ENCODE assay signal across 19 cellular contexts in genomic region chr1:185420588-185421081, GRCh38.
DNase-seq lines count a peak whose midpoint lies in the region; ATAC-seq, FAIRE-seq and TF ChIP-seq lines count a peak whose summit lies in the region.
"Had no signal": no experiment of that assay in that cellular context is flagged by ENCODE, and none has a peak within 500 bp of the region (broad histone marks: within the 10 kb centered on the region; RNA-seq: fewer than 3 reads in every experiment).

No MANE protein-coding gene starts in this region.

- H4K20me1 ChIP-seq in HepG2 (ENCODE audit: insufficient read depth, low read length) = no peaks in the 10 kb centered on the region

- ATAC-seq in right lobe of liver (peak; percentile 56 to 62 (median 58)), HepG2 (no peak), T-cell (replicated peaks in 1 of 4) (peak; percentile 65 to 89 (median 71))
- ATAC-seq: sciatic nerve had no signal

- no peaks in the 10 kb centered on the region for H3K36me3 Mint-ChIP-seq in T-cell
- H3K36me3 Mint-ChIP-seq in immature natural killer cell = peaks cover 0 to 3% (median 2%) of the 10 kb centered on the region in 3 donors

- H3K27me3 Mint-ChIP-seq in T-cell = no peaks in the 10 kb centered on the region
- H3K27me3 Mint-ChIP-seq in immature natural killer cell (ENCODE audit: low read depth in 3 of 3) = peaks cover 3 to 8% (median 5%) of the 10 kb centered on the region in 3 donors

- POLR2A ChIA-PET in HepG2 (lab: Yijun Ruan, JAX) = no interaction called here
- POLR2A ChIA-PET in T-cell (lab: Charles Lee) = interaction anchor here in 1 of 2 donors (0.6 to 1.0 kb wide), 2 partner anchors 105 to 146 kb away, joined by 3 to 5 read pairs; no protein-coding TSS in a partner anchor

- TF ChIP-seq RAD21 in HepG2 (CRISPR knock-in tag; IDR thresholded peaks at IDR 0.05) = no peak

- no TSS peak for BruUV-seq in HepG2 (replicated peaks; lab: Mats Ljungman, UMichigan)

- H3K27ac Mint-ChIP-seq in T-cell (peak overlapping the region; percentile 24 to 53), immature natural killer cell (peak overlapping the region; percentile 87 to 98 (median 95))
- H3K27ac Mint-ChIP-seq: B cell had no signal

- no peak overlapping the region for H2AFZ ChIP-seq in HepG2 (ENCODE audit: low read length)

- no peak overlapping the region for H3K4me3 Mint-ChIP-seq in T-cell
- peak overlapping the region; percentile 73 to 86 (median 81) for H3K4me3 Mint-ChIP-seq in immature natural killer cell
- H3K4me3 Mint-ChIP-seq: B cell had no signal

- TF ChIP-seq CTCF in right lobe of liver (IDR thresholded peaks at IDR 0.05) = no peak
- TF ChIP-seq CTCF in HepG2 (CRISPR knock-in tag; IDR thresholded peaks at IDR 0.05) = no peak

- H3K27ac ChIP-seq in right lobe of liver (no peak overlapping the region), HepG2 (ENCODE audit: extremely low read length, insufficient read depth, low read length) (no peak overlapping the region), substantia nigra (ENCODE audit: low read depth, low read length, poor library complexity, severe bottlenecking) (no peak overlapping the region)
- H3K27ac ChIP-seq: brain microvascular endothelial cell, esophagus squamous epithelium, testis had no signal

- H3K4me3 ChIP-seq in right lobe of liver (no peak overlapping the region), HepG2 (replicated peaks in 1 of 3; ENCODE audit: insufficient read depth in 1 of 3, low read depth in 2 of 3, low read length in 3 of 3) (no peak overlapping the region)
- H3K4me3 ChIP-seq: dorsolateral prefrontal cortex, esophagus squamous epithelium, testis had no signal

- H3K4me1 ChIP-seq in right lobe of liver (no peaks in the 10 kb centered on the region), HepG2 (ENCODE audit: insufficient read depth, low read length) (no peaks in the 10 kb centered on the region)
- H3K4me1 ChIP-seq: esophagus squamous epithelium, testis had no signal

- H3K9me3 Mint-ChIP-seq in T-cell (no peaks in the 10 kb centered on the region), immature natural killer cell (peaks cover 0 to 2% (median 0%) of the 10 kb centered on the region in 6 donors)

- peaks cover 9 to 23% (median 16%) of the 10 kb centered on the region in 3 donors for H3K4me1 Mint-ChIP-seq in T-cell
- peaks cover 58 to 86% of the 10 kb centered on the region in 2 donors for H3K4me1 Mint-ChIP-seq in immature natural killer cell
- H3K4me1 Mint-ChIP-seq: B cell had no signal

- no peak overlapping the region for H3K9ac ChIP-seq in HepG2 (ENCODE audit: insufficient read depth, low read depth, low read length)

- no peak for DNase-seq in right lobe of liver
- no peak for DNase-seq in HepG2 (ENCODE audit: low spot score)
- peak in 23 of 34 experiments; percentile 2 to 50 (median 18) for DNase-seq in T-cell
- peak; percentile 75 to 88 (median 85) for DNase-seq in immature natural killer cell
- DNase-seq in NCI-H1417 (lab: John Stamatoyannopoulos, UW) = no peak
- DNase-seq in NCI-H748 treated with DMSO at 0.1 percent for 48 hours (lab: John Stamatoyannopoulos, UW) = no peak
- no peak for DNase-seq in foreskin melanocyte
- no peak for DNase-seq in substantia nigra (lab: John Stamatoyannopoulos, UW)
- DNase-seq: activated effector memory CD4-positive, alpha-beta T cell treated with anti-CD3 and anti-CD28 coated beads, Interleukin-2, amount 50 U/mL, for 16 hours; brain microvascular endothelial cell; DMS 273 treated with DMSO at 0.1 percent for 48 hours; dorsolateral prefrontal cortex; esophagus squamous epithelium; H7; head of caudate nucleus; Karpas-422; testis had no signal

- CTCF ChIA-PET in HepG2 (lab: Yijun Ruan, JAX; ENCODE audit: low intra/inter-chr PET ratio, low total read pairs) (no interaction called here), T-cell (lab: Charles Lee) (interaction anchor here (0.5 to 0.8 kb wide), 2 partner anchors 14 to 139 kb away, joined by 4 read pairs; no protein-coding TSS in a partner anchor)

- H3K79me2 ChIP-seq in HepG2 (ENCODE audit: insufficient read depth, low read length) = no peaks in the 10 kb centered on the region

- no peak overlapping the region for H3K4me2 ChIP-seq in HepG2 (ENCODE audit: low read depth, low read length)

- H3K36me3 ChIP-seq in right lobe of liver = no peaks in the 10 kb centered on the region
- H3K36me3 ChIP-seq in HepG2 (replicated peaks in 1 of 2; ENCODE audit: control insufficient read depth in 1 of 2, insufficient read depth in 2 of 2, low read length in 2 of 2) = no peaks in the 10 kb centered on the region
- H3K36me3 ChIP-seq: brain microvascular endothelial cell, esophagus squamous epithelium had no signal

- H3K9me3 ChIP-seq in right lobe of liver = no peaks in the 10 kb centered on the region
- H3K9me3 ChIP-seq in HepG2 (ENCODE audit: low read length) = no peaks in the 10 kb centered on the region
- H3K9me3 ChIP-seq: esophagus squamous epithelium, testis had no signal

- intact Hi-C loops in right lobe of liver (cut with DNase I) (no loop called here), HepG2 (cut with micrococcal nuclease; ENCODE audit: unreplicated experiment) (no loop called here)

- TF ChIP-seq EP300 in HepG2 (IDR thresholded peaks at IDR 0.05; ENCODE audit: low read depth in 2 of 2, low read length in 2 of 2) (no peak), HepG2 (CRISPR knock-in tag; IDR thresholded peaks at IDR 0.05; ENCODE audit: borderline replicate concordance) (no peak)

- FAIRE-seq in HepG2 (lab: Jason Lieb, UNC) = no peak

- H3K27me3 ChIP-seq in right lobe of liver = no peaks in the 10 kb centered on the region
- H3K27me3 ChIP-seq in HepG2 (ENCODE audit: control insufficient read depth in 1 of 2, insufficient read depth in 2 of 2, low read length in 2 of 2) = 0 out of 5 replicates have a peak, but pooled peaks cover 1 to 6% of the 10 kb centered on the region in 2 experiments
- H3K27me3 ChIP-seq: brain microvascular endothelial cell, esophagus squamous epithelium, testis had no signal

- in situ Hi-C loops in HepG2 (cut with HindIII; ENCODE audit: extremely low pct_ligation_motif_present, low pct_unique_long_range_greater_than_20kb) = no loop called here

- no peak for TF ChIP-seq POLR2A in right lobe of liver (IDR thresholded peaks at IDR 0.05)
- TF ChIP-seq POLR2A in HepG2 (IDR thresholded peaks at IDR 0.05; ENCODE audit: insufficient read depth in 1 of 2, low read depth in 2 of 2, low read length in 2 of 2) = no peak

TF ChIP-seq in HepG2, 621 proteins besides CTCF, POLR2A, EP300 and RAD21 (continues in another document):
- TF ChIP-seq ZNF770 (CRISPR knock-in tag; IDR thresholded peaks at IDR 0.05) = no peak
- no peak for TF ChIP-seq ZNF510 (CRISPR knock-in tag; IDR thresholded peaks at IDR 0.05; ENCODE audit: low read depth)
- TF ChIP-seq AKAP8 (CRISPR knock-in tag; IDR thresholded peaks at IDR 0.05) = no peak
- no peak for TF ChIP-seq ZNF343 (CRISPR knock-in tag; IDR thresholded peaks at IDR 0.05)
- TF ChIP-seq PHB2 (IDR thresholded peaks at IDR 0.05; ENCODE audit: partially characterized antibody) = no peak
- TF ChIP-seq MXI1 (IDR thresholded peaks at IDR 0.05; ENCODE audit: borderline replicate concordance, low read depth, low read length) = no peak
- TF ChIP-seq ZNF121 (CRISPR knock-in tag; IDR thresholded peaks at IDR 0.05) = no peak
- no peak for TF ChIP-seq SP140L (CRISPR knock-in tag; IDR thresholded peaks at IDR 0.05; ENCODE audit: borderline replicate concordance)
- no peak for TF ChIP-seq FOXJ3 (CRISPR knock-in tag; IDR thresholded peaks at IDR 0.05; ENCODE audit: borderline replicate concordance)
- TF ChIP-seq ZNF614 (CRISPR knock-in tag; IDR thresholded peaks at IDR 0.05; ENCODE audit: borderline replicate concordance) = no peak
- no peak for TF ChIP-seq ARID4A (CRISPR knock-in tag; IDR thresholded peaks at IDR 0.05; ENCODE audit: borderline replicate concordance)

Comparison
In these comparisons a context has a peak if more than half of its experiments do, and no peak if none do; other contexts are left out.
1. DNase-seq: peak in T-cell (23 of 34) and immature natural killer cell (3 of 3); none in right lobe of liver (0 of 3), HepG2 (single experiment), NCI-H1417 (0 of 3), NCI-H748 treated with DMSO at 0.1 percent for 48 hours (single experiment), foreskin melanocyte (single experiment) and substantia nigra (0 of 49).
2. H3K4me3 Mint-ChIP-seq: peak in immature natural killer cell (5 of 5); none in T-cell (0 of 3).